Comparison of ENCODE assay signal across 18 cellular contexts in genomic region chr19:21833733-21834132, GRCh38. TPM values are rescaled to one million over a fixed set of nuclear protein-coding genes. Genes with fewer than 3 reads are reported as not detected.
A peak's percentile ranks its signal among the peaks of the same experiment; 100 is the strongest.
DNase-seq lines count a peak whose midpoint lies in the region; ATAC-seq and TF ChIP-seq lines count a peak whose summit lies in the region.
"Had no signal": no experiment of that assay in that cellular context is flagged by ENCODE, and none has a peak within 500 bp of the region (broad histone marks: within the 10 kb centered on the region; RNA-seq: fewer than 3 reads in every experiment).

No MANE protein-coding gene starts in this region.

- intact Hi-C loops in activated B cell treated with CpG ODN at 0.5 μM for 24 hours (cut with micrococcal nuclease): loop anchor here (10.0 kb wide), 2 partner anchors 509 to 1409 kb away; partner anchors contain the start of gene ZNF708

- peaks cover 50% of the 10 kb centered on the region for H3K4me1 Mint-ChIP-seq in activated T-cell treated with anti-CD3 and anti-CD28 coated beads, Interleukin-2, amount 50 U/mL, for 72 hours (ENCODE audit: low read depth)
- H3K4me1 Mint-ChIP-seq in activated B cell treated with CpG ODN at 0.5 μM for 24 hours: peaks cover 47% of the 10 kb centered on the region
- peaks cover 29 to 38% of the 10 kb centered on the region in 2 donors for H3K4me1 Mint-ChIP-seq in effector memory CD8-positive, alpha-beta T cell (ENCODE audit: low read depth in 2 of 2)
- H3K4me1 Mint-ChIP-seq in stimulated activated effector memory CD8-positive, alpha-beta T cell treated with anti-CD3 and anti-CD28 coated beads, Interleukin-12 subunit alpha, Interleukin-12 subunit beta, amount 100 ng/mL, for 72 hours: peaks cover 38% of the 10 kb centered on the region

- H3K4me3 Mint-ChIP-seq in activated T-cell treated with anti-CD3 and anti-CD28 coated beads, Interleukin-2, amount 50 U/mL, for 72 hours: peak overlapping the region; percentile 70 to 74
- peak overlapping the region; percentile 54 for H3K4me3 Mint-ChIP-seq in activated B cell treated with CpG ODN at 0.5 μM for 24 hours
- H3K4me3 Mint-ChIP-seq in effector memory CD8-positive, alpha-beta T cell: peak overlapping the region; percentile 95 to 100
- H3K4me3 Mint-ChIP-seq in stimulated activated effector memory CD8-positive, alpha-beta T cell treated with anti-CD3 and anti-CD28 coated beads, Interleukin-12 subunit alpha, Interleukin-12 subunit beta, amount 100 ng/mL, for 72 hours: peak overlapping the region; percentile 99

- peaks cover 25 to 59% of the 10 kb centered on the region in 2 donors for H3K36me3 Mint-ChIP-seq in activated T-cell treated with anti-CD3 and anti-CD28 coated beads, Interleukin-2, amount 50 U/mL, for 72 hours (ENCODE audit: insufficient read depth in 2 of 2)
- H3K36me3 Mint-ChIP-seq in activated B cell treated with CpG ODN at 0.5 μM for 24 hours (ENCODE audit: low read depth): peaks cover 43% of the 10 kb centered on the region
- H3K36me3 Mint-ChIP-seq in effector memory CD8-positive, alpha-beta T cell (ENCODE audit: insufficient read depth): peaks cover 24% of the 10 kb centered on the region
- peaks cover 67% of the 10 kb centered on the region for H3K36me3 Mint-ChIP-seq in stimulated activated effector memory CD8-positive, alpha-beta T cell treated with anti-CD3 and anti-CD28 coated beads, Interleukin-12 subunit alpha, Interleukin-12 subunit beta, amount 100 ng/mL, for 72 hours

- DNase-seq in activated T-cell treated with anti-CD3 and anti-CD28 coated beads, Interleukin-2, amount 50 U/mL, for 72 hours: no peak
- no peak for DNase-seq in activated T-cell treated with anti-CD3 and anti-CD28 coated beads, Interleukin-2, amount 50 U/mL, for 1 hour
- DNase-seq in activated B cell treated with CpG ODN at 0.5 μM for 24 hours: no peak
- DNase-seq in effector memory CD8-positive, alpha-beta T cell: no peak
- DNase-seq in stimulated activated effector memory CD8-positive, alpha-beta T cell treated with anti-CD3 and anti-CD28 coated beads, Interleukin-12 subunit alpha, Interleukin-12 subunit beta, amount 100 ng/mL, for 72 hours (ENCODE audit: low spot score in 2 of 2): no peak
- DNase-seq in NCI-H1092 treated with DMSO at 0.1 percent for 48 hours (lab: John Stamatoyannopoulos, UW): no peak
- DNase-seq in amygdala (lab: John Stamatoyannopoulos, UW): no peak
- DNase-seq: body of pancreas; erythroblast; GDM1; H7; left ventricle myocardium inferior; MG63; NCI-H1694 treated with DMSO at 0.1 percent for 48 hours; psoas muscle; stimulated activated naive CD4-positive, alpha-beta T cell treated with Interleukin-2 at 50 U/mL for 16 hours had no signal

- peaks cover 5 to 6% of the 10 kb centered on the region in 2 donors for H3K9me3 Mint-ChIP-seq in activated T-cell treated with anti-CD3 and anti-CD28 coated beads, Interleukin-2, amount 50 U/mL, for 72 hours
- H3K9me3 Mint-ChIP-seq in activated B cell treated with CpG ODN at 0.5 μM for 24 hours: peaks cover 3% of the 10 kb centered on the region
- H3K9me3 Mint-ChIP-seq in effector memory CD8-positive, alpha-beta T cell: no peaks in the 10 kb centered on the region
- no peaks in the 10 kb centered on the region for H3K9me3 Mint-ChIP-seq in stimulated activated effector memory CD8-positive, alpha-beta T cell treated with anti-CD3 and anti-CD28 coated beads, Interleukin-12 subunit alpha, Interleukin-12 subunit beta, amount 100 ng/mL, for 72 hours

- H3K27me3 Mint-ChIP-seq in activated T-cell treated with anti-CD3 and anti-CD28 coated beads, Interleukin-2, amount 50 U/mL, for 72 hours (ENCODE audit: low read depth): no peaks in the 10 kb centered on the region
- no peaks in the 10 kb centered on the region for H3K27me3 Mint-ChIP-seq in activated B cell treated with CpG ODN at 0.5 μM for 24 hours
- no peaks in the 10 kb centered on the region for H3K27me3 Mint-ChIP-seq in effector memory CD8-positive, alpha-beta T cell
- H3K27me3 Mint-ChIP-seq: dendritic cell treated with granulocyte-macrophage colony-stimulating factor and Interleukin-4, amounts not matched to agents 40 ng/mL and 50 ng/mL, for 4 days had no signal

- CTCF ChIA-PET in activated B cell treated with CpG ODN at 0.5 μM for 24 hours (lab: Charles Lee): no interaction called here

- TF ChIP-seq CTCF in activated B cell treated with CpG ODN at 0.5 μM for 24 hours (IDR thresholded peaks at IDR 0.05): no peak

- H3K27ac Mint-ChIP-seq in activated T-cell treated with anti-CD3 and anti-CD28 coated beads, Interleukin-2, amount 50 U/mL, for 72 hours: peak overlapping the region; percentile 65
- peak overlapping the region; percentile 61 for H3K27ac Mint-ChIP-seq in activated B cell treated with CpG ODN at 0.5 μM for 24 hours
- peak overlapping the region; percentile 38 to 100 for H3K27ac Mint-ChIP-seq in effector memory CD8-positive, alpha-beta T cell
- peak overlapping the region; percentile 54 for H3K27ac Mint-ChIP-seq in stimulated activated effector memory CD8-positive, alpha-beta T cell treated with anti-CD3 and anti-CD28 coated beads, Interleukin-12 subunit alpha, Interleukin-12 subunit beta, amount 100 ng/mL, for 72 hours
- H3K27ac Mint-ChIP-seq: dendritic cell treated with granulocyte-macrophage colony-stimulating factor and Interleukin-4, amounts not matched to agents 40 ng/mL and 50 ng/mL, for 4 days had no signal

- ATAC-seq in activated T-cell treated with anti-CD3 and anti-CD28 coated beads, Interleukin-2, amount 50 U/mL, for 72 hours (replicated peaks in 1 of 2): no peak
- ATAC-seq in activated B cell treated with CpG ODN at 0.5 μM for 24 hours (ENCODE audit: low read depth): no peak
- ATAC-seq in effector memory CD8-positive, alpha-beta T cell (replicated peaks): no peak
- ATAC-seq in stimulated activated effector memory CD8-positive, alpha-beta T cell treated with anti-CD3 and anti-CD28 coated beads, Interleukin-12 subunit alpha, Interleukin-12 subunit beta, amount 100 ng/mL, for 72 hours: no peak
- ATAC-seq in GM18870 (IDR thresholded peaks at IDR 0.05; ENCODE audit: unreplicated experiment): no peak
- ATAC-seq: body of pancreas, psoas muscle had no signal

- POLR2A ChIA-PET in activated B cell treated with CpG ODN at 0.5 μM for 24 hours (lab: Charles Lee): interaction anchor here (0.7 kb wide), 1 partner anchor 14 kb away, joined by 5 read pairs; no protein-coding TSS in a partner anchor

RNA-seq across cellular contexts. Expression of gene ZNF43, which starts 2.2 kb away (rescaled TPM):
- total RNA-seq in activated T-cell treated with anti-CD3 and anti-CD28 coated beads, Interleukin-2, amount 50 U/mL, for 72 hours: 10 to 100 TPM; 35.5 to 39.8 TPM
- 41.8 and 52.4 TPM in 2 replicates for total RNA-seq in activated B cell treated with CpG ODN at 0.5 μM for 24 hours
